ENCODE assay signal across 8 cellular contexts in genomic region chr5:172293054-172293744, GRCh38. TPM values are rescaled to one million over a fixed set of nuclear protein-coding genes. Genes with fewer than 3 reads are reported as not detected.
DNase-seq lines count a peak whose midpoint lies in the region; ATAC-seq and TF ChIP-seq lines count a peak whose summit lies in the region.

No MANE protein-coding gene starts in this region.

- no peaks in the 10 kb centered on the region for H3K27me3 ChIP-seq in SK-N-SH (ENCODE audit: insufficient read depth)

- WGBS in SK-N-SH (ENCODE audit: low lambda C conversion rate), result 39% methylated on average over 3 of the region's 5 CpGs

- no peaks in the 10 kb centered on the region for H3K79me2 ChIP-seq in SK-N-SH (ENCODE audit: insufficient read depth)

- H3K9ac ChIP-seq in SK-N-SH, result no peak overlapping the region

- H3K27ac ChIP-seq in SK-N-SH (ENCODE audit: low read depth in 2 of 2, low read length in 1 of 2), result no peak overlapping the region

- no peak overlapping the region for H3K4me2 ChIP-seq in SK-N-SH

- CTCF ChIA-PET in SK-N-SH (lab: Yijun Ruan, JAX), result interaction anchor here (0.5 to 1.7 kb wide), 48 partner anchors 8 to 663 kb away, joined by 3 to 25 read pairs (median 4); partner anchors contain the start of genes EFCAB9, FBXW11, STK10 and UBTD2

- H2AFZ ChIP-seq in SK-N-SH (ENCODE audit: low read depth), result no peak overlapping the region

- peak overlapping the region in 1 of 2 experiments; percentile 3; a peak in 1 of 4 replicates for H3K4me3 ChIP-seq in SK-N-SH (ENCODE audit: low read depth in 2 of 2, low read length in 1 of 2)

- ATAC-seq in HG02763 (IDR thresholded peaks at IDR 0.05; ENCODE audit: unreplicated experiment), result no peak

- H3K36me3 ChIP-seq in SK-N-SH (replicated peaks in 1 of 2; ENCODE audit: control insufficient read depth in 1 of 2, insufficient read depth in 2 of 2, low read length in 1 of 2), result no peaks in the 10 kb centered on the region

- no peaks in the 10 kb centered on the region for H3K9me2 ChIP-seq in SK-N-SH

- TF ChIP-seq EP300 in SK-N-SH (IDR thresholded peaks at IDR 0.05; ENCODE audit: borderline replicate concordance in 1 of 2, low read depth in 1 of 2, low read length in 1 of 2), result no peak

- DNase-seq in GM10266 (ENCODE audit: extremely low spot score), result peak; percentile 61
- peak; percentile 64 for DNase-seq in HCEC 1CT
- peak; percentile 73 for DNase-seq in MV-4-11 (lab: John Stamatoyannopoulos, UW)
- DNase-seq in SK-N-SH, result peak; percentile 76
- DNase-seq in activated naive CD4-positive, alpha-beta T cell treated with anti-CD3 and anti-CD28 coated beads, Interleukin-2, amount 50 U/mL, for 16 hours, result peak; percentile 63
- peak; percentile 43 to 90 (median 74) for DNase-seq in head of caudate nucleus
- peak; percentile 69 for DNase-seq in renal cortical epithelial cell (ENCODE audit: low read depth)

- peak; percentile 93 for TF ChIP-seq RAD21 in SK-N-SH (IDR thresholded peaks at IDR 0.05; ENCODE audit: low read length)

- H3F3A ChIP-seq in SK-N-SH (replicated peaks; ENCODE audit: insufficient read depth), result no peaks in the 10 kb centered on the region

- POLR2A ChIA-PET in SK-N-SH (lab: Yijun Ruan, JAX), result interaction anchor here (1.1 to 1.6 kb wide), 2 partner anchors 105 to 287 kb away, joined by 3 to 4 read pairs; partner anchors contain the start of genes FBXW11 and STK10

- no peaks in the 10 kb centered on the region for H4K20me1 ChIP-seq in SK-N-SH (ENCODE audit: insufficient read depth)

- TF ChIP-seq CTCF in GM10266 (IDR thresholded peaks at IDR 0.05; ENCODE audit: control insufficient read depth, insufficient read depth, low read depth, missing control alignments), result peak; percentile 89
- TF ChIP-seq CTCF in SK-N-SH (IDR thresholded peaks at IDR 0.05), result peak; percentile 93

- intact Hi-C loops in head of caudate nucleus (cut with DNase I), result loop anchor here (5.0 kb wide), 1 partner anchor 186 kb away; no protein-coding TSS in a partner anchor

- peaks cover 0 to 4% of the 10 kb centered on the region in 2 experiments; a peak in 1 of 4 replicates for H3K4me1 ChIP-seq in SK-N-SH (ENCODE audit: control insufficient read depth in 1 of 2, insufficient read depth in 2 of 2, low read depth in 1 of 2, low read length in 1 of 2)

- no peaks in the 10 kb centered on the region for H3K9me3 ChIP-seq in SK-N-SH

TF ChIP-seq in SK-N-SH, 30 proteins besides CTCF, POLR2A, EP300 and RAD21:
- TF ChIP-seq SMC3 (IDR thresholded peaks at IDR 0.05; ENCODE audit: low read depth, low read length) (peak; percentile 80), MXI1 (IDR thresholded peaks at IDR 0.05; ENCODE audit: low read depth, low read length) (no peak), USF2 (IDR thresholded peaks at IDR 0.05; ENCODE audit: borderline replicate concordance, low read depth, low read length) (no peak), NFIC (IDR thresholded peaks at IDR 0.05; ENCODE audit: borderline replicate concordance) (peak; percentile 39; the same call in 1 of the 2 replicates)

RNA-seq across cellular contexts. Expression of gene UBTD2, which starts 9.6 kb away (rescaled TPM):
- polyA plus RNA-seq in SK-N-SH (2012; rRNA removed), result 13.8 and 15.5 TPM in 2 replicates
- polyA plus RNA-seq in SK-N-SH (2012; cell fraction: cytosol; rRNA removed), result 21.8 and 23.7 TPM in 2 replicates
- 4.6 and 7.5 TPM in 2 replicates for polyA plus RNA-seq in SK-N-SH (2012; cell fraction: nucleus; rRNA removed)
- 50.2 and 54.0 TPM in 2 replicates for total RNA-seq in renal cortical epithelial cell
